Comparison of ENCODE assay signal across 10 cellular contexts in the genomic region with DNA sequence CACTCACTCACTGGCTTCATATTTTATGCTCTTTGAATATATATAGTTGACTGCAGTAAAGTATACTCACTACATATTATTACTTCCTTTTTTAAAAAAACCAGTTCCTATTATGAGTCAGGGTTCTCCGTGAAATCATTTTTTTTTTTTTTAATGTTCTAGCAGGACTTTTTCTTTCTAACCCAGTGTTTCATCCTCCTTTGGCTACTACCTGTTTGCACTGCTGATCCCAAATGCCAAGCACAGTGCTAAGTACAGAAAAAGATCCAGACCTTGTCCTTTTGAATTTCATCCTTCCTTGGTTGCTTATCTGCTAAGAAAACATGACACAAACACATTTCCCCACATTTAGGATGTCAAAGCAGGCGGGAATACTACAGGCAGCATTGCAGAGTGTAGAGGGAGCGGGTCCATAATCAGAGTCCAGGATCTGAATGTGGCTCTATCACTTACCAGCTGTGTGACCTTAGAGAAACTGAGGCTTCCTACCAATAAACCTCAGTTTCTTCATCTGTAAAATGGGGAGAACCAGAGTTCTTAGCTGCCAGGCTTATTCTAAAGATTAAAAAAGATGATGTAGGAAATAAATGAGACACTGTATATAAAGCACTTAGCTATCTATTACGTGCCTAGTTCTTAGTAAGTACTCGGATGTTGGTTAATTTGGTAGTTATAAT. TPM values are rescaled to one million over a fixed set of nuclear protein-coding genes. Genes with fewer than 3 reads are reported as not detected.
DNase-seq lines count a peak whose midpoint lies in the region; ATAC-seq lines count a peak whose summit lies in the region.
"Had no signal": no experiment of that assay in that cellular context is flagged by ENCODE, and none has a peak within 500 bp of the region (broad histone marks: within the 10 kb centered on the region; RNA-seq: fewer than 3 reads in every experiment).

No MANE protein-coding gene starts in this region.

- H3K36me3 Mint-ChIP-seq in activated CD4-positive, alpha-beta T cell treated with anti-CD3 and anti-CD28 coated beads, Interleukin-2, amount 10 ng/mL, durations not matched to agents 24 days and 14 days (ENCODE audit: low read depth) = peaks cover 19% of the 10 kb centered on the region

- H3K9me3 Mint-ChIP-seq in activated CD4-positive, alpha-beta T cell treated with anti-CD3 and anti-CD28 coated beads, Interleukin-2, amount 10 ng/mL, durations not matched to agents 24 days and 14 days = no peaks in the 10 kb centered on the region
- H3K9me3 Mint-ChIP-seq: CD8-positive, alpha-beta memory T cell had no signal

- DNase-seq in NOMO-1 treated with dmso at 0.1 percent for 144 hours (lab: John Stamatoyannopoulos, UW; ENCODE audit: unreplicated experiment) = peak; percentile 26
- DNase-seq in kidney tubule cell (ENCODE audit: low spot score) = peak; percentile 42
- DNase-seq in SW480 (ENCODE audit: low spot score) = no peak
- DNase-seq in AG20443 (ENCODE audit: low spot score) = no peak
- no peak for DNase-seq in islet precursor cell
- no peak for DNase-seq in activated CD4-positive, alpha-beta T cell treated with anti-CD3 and anti-CD28 coated beads, Interleukin-2, amount 10 ng/mL, durations not matched to agents 24 days and 14 days
- DNase-seq: CD8-positive, alpha-beta memory T cell; RPMI8226 had no signal

- no peak overlapping the region for H3K4me3 Mint-ChIP-seq in activated CD4-positive, alpha-beta T cell treated with anti-CD3 and anti-CD28 coated beads, Interleukin-2, amount 10 ng/mL, durations not matched to agents 24 days and 14 days
- H3K4me3 Mint-ChIP-seq: CD8-positive, alpha-beta memory T cell had no signal

- peak; percentile 72 for ATAC-seq in GM18502 (IDR thresholded peaks at IDR 0.05; ENCODE audit: poor library complexity, unreplicated experiment)
- ATAC-seq in HG02798 (IDR thresholded peaks at IDR 0.05; ENCODE audit: poor library complexity, unreplicated experiment) = peak; percentile 54

- H3K27ac Mint-ChIP-seq in activated CD4-positive, alpha-beta T cell treated with anti-CD3 and anti-CD28 coated beads, Interleukin-2, amount 10 ng/mL, durations not matched to agents 24 days and 14 days = no peak overlapping the region

- H3K27me3 Mint-ChIP-seq in activated CD4-positive, alpha-beta T cell treated with anti-CD3 and anti-CD28 coated beads, Interleukin-2, amount 10 ng/mL, durations not matched to agents 24 days and 14 days = no peaks in the 10 kb centered on the region
- H3K27me3 Mint-ChIP-seq: CD8-positive, alpha-beta memory T cell had no signal

- intact Hi-C loops in activated CD4-positive, alpha-beta T cell treated with anti-CD3 and anti-CD28 coated beads, Interleukin-2, amount 10 ng/mL, durations not matched to agents 24 days and 14 days (cut with micrococcal nuclease) = no loop called here

- peaks cover 2% of the 10 kb centered on the region for H3K4me1 Mint-ChIP-seq in activated CD4-positive, alpha-beta T cell treated with anti-CD3 and anti-CD28 coated beads, Interleukin-2, amount 10 ng/mL, durations not matched to agents 24 days and 14 days

RNA-seq across cellular contexts. Expression of gene ANPEP, which starts 37.2 kb away (rescaled TPM):
- total RNA-seq in activated CD4-positive, alpha-beta T cell treated with anti-CD3 and anti-CD28 coated beads, Interleukin-2, amount 10 ng/mL, durations not matched to agents 24 days and 14 days = 0.80 and 0.89 TPM in 2 replicates

RNA-seq across cellular contexts. Expression of gene AP3S2, which starts 42.0 kb away (rescaled TPM):
- total RNA-seq in activated CD4-positive, alpha-beta T cell treated with anti-CD3 and anti-CD28 coated beads, Interleukin-2, amount 10 ng/mL, durations not matched to agents 24 days and 14 days = 20.3 and 20.6 TPM in 2 replicates

Comparison
In these comparisons a context has a peak if more than half of its experiments do, and no peak if none do; other contexts are left out.
1. DNase-seq: peak in NOMO-1 treated with dmso at 0.1 percent for 144 hours (single experiment) and kidney tubule cell (single experiment); none in SW480 (single experiment), AG20443 (single experiment), islet precursor cell (single experiment) and activated CD4-positive, alpha-beta T cell treated with anti-CD3 and anti-CD28 coated beads, Interleukin-2, amount 10 ng/mL, durations not matched to agents 24 days and 14 days (single experiment).